ENCODE assay signal across 11 cellular contexts in genomic region chr18:58886864-58887612, GRCh38. TPM values are rescaled to one million over a fixed set of nuclear protein-coding genes. Genes with fewer than 3 reads are reported as not detected.
DNase-seq lines count a peak whose midpoint lies in the region; ATAC-seq, FAIRE-seq and TF ChIP-seq lines count a peak whose summit lies in the region.
"Had no signal": no experiment of that assay in that cellular context is flagged by ENCODE, and none has a peak within 500 bp of the region (broad histone marks: within the 10 kb centered on the region; RNA-seq: fewer than 3 reads in every experiment).

No MANE protein-coding gene starts in this region.

- peak; percentile 4 for ATAC-seq in HG03432 (IDR thresholded peaks at IDR 0.05; ENCODE audit: unreplicated experiment)
- no peak for ATAC-seq in effector memory CD8-positive, alpha-beta T cell (replicated peaks)
- ATAC-seq in GM21381 (IDR thresholded peaks at IDR 0.05; ENCODE audit: unreplicated experiment): no peak

- H2AFZ ChIP-seq in osteoblast (ENCODE audit: low read length): peak overlapping the region; percentile 53

- H3K4me3 Mint-ChIP-seq in effector memory CD8-positive, alpha-beta T cell: peak overlapping the region; percentile 23 to 55
- peak overlapping the region in 2 of 8 donors; percentile 12 to 41 for H3K4me3 Mint-ChIP-seq in CD4-positive, alpha-beta memory T cell
- H3K4me3 Mint-ChIP-seq: activated naive CD8-positive, alpha-beta T cell had no signal

- no peaks in the 10 kb centered on the region for H4K20me1 ChIP-seq in osteoblast (ENCODE audit: insufficient read depth, low read length)

- peaks cover 13 to 14% of the 10 kb centered on the region in 2 donors for H3K4me1 Mint-ChIP-seq in effector memory CD8-positive, alpha-beta T cell (ENCODE audit: low read depth in 2 of 2)
- peaks cover 9 to 16% (median 12%) of the 10 kb centered on the region in 4 donors for H3K4me1 Mint-ChIP-seq in CD4-positive, alpha-beta memory T cell

- intact Hi-C loops in CD4-positive, alpha-beta memory T cell (cut with micrococcal nuclease): no loop called here

- H3K36me3 ChIP-seq in osteoblast (ENCODE audit: insufficient read depth, low read length) (peaks cover 3% of the 10 kb centered on the region), BE2C (no peaks in the 10 kb centered on the region)
- H3K36me3 ChIP-seq in CD4-positive, alpha-beta memory T cell (ENCODE audit: insufficient read depth, low read length): no peaks in the 10 kb centered on the region

- no peaks in the 10 kb centered on the region for H3K27me3 Mint-ChIP-seq in effector memory CD8-positive, alpha-beta T cell
- peaks cover 0 to 13% of the 10 kb centered on the region in 2 donors for H3K27me3 Mint-ChIP-seq in CD4-positive, alpha-beta memory T cell

- peaks cover 3% of the 10 kb centered on the region for H3K36me3 Mint-ChIP-seq in effector memory CD8-positive, alpha-beta T cell (ENCODE audit: insufficient read depth)
- no peaks in the 10 kb centered on the region for H3K36me3 Mint-ChIP-seq in CD4-positive, alpha-beta memory T cell
- H3K36me3 Mint-ChIP-seq: activated naive CD8-positive, alpha-beta T cell had no signal

- H3K9me3 ChIP-seq in osteoblast (ENCODE audit: low read depth, low read length): no peaks in the 10 kb centered on the region
- no peaks in the 10 kb centered on the region for H3K9me3 ChIP-seq in CD4-positive, alpha-beta memory T cell (ENCODE audit: control insufficient read depth in 1 of 2, low read length in 2 of 2)
- no peaks in the 10 kb centered on the region for H3K9me3 ChIP-seq in BE2C

- H3K4me1 ChIP-seq in osteoblast (ENCODE audit: insufficient read depth, low read length): peaks cover 30% of the 10 kb centered on the region
- peaks cover 12% of the 10 kb centered on the region for H3K4me1 ChIP-seq in CD4-positive, alpha-beta memory T cell (ENCODE audit: insufficient read depth, low read length)
- H3K4me1 ChIP-seq in BE2C: no peaks in the 10 kb centered on the region

- FAIRE-seq in GM18507 (lab: Jason Lieb, UNC): peak; percentile 12
- FAIRE-seq: keratinocyte had no signal

- POLR2A ChIA-PET in CD4-positive, alpha-beta memory T cell (lab: Charles Lee; ENCODE audit: partially characterized antibody): no interaction called here

- peak overlapping the region; percentile 69 for H3K4me2 ChIP-seq in osteoblast (ENCODE audit: insufficient read depth, low read length)

- CTCF ChIA-PET in CD4-positive, alpha-beta memory T cell (lab: Charles Lee; ENCODE audit: partially characterized antibody): no interaction called here

- no peaks in the 10 kb centered on the region for H3K9me3 Mint-ChIP-seq in effector memory CD8-positive, alpha-beta T cell
- H3K9me3 Mint-ChIP-seq in CD4-positive, alpha-beta memory T cell: no peaks in the 10 kb centered on the region

- peaks cover 44% of the 10 kb centered on the region for H3K79me2 ChIP-seq in osteoblast (ENCODE audit: insufficient read depth, low read length)

- peak overlapping the region; percentile 38 to 82 for H3K27ac Mint-ChIP-seq in effector memory CD8-positive, alpha-beta T cell
- H3K27ac Mint-ChIP-seq in CD4-positive, alpha-beta memory T cell: peak overlapping the region in 2 of 7 donors; percentile 3 to 22
- H3K27ac Mint-ChIP-seq: activated naive CD8-positive, alpha-beta T cell had no signal

- TF ChIP-seq CTCF in osteoblast (IDR thresholded peaks at IDR 0.05; ENCODE audit: extremely low read depth, low read depth, low read length) (no peak), BE2C (IDR thresholded peaks at IDR 0.05; ENCODE audit: low read depth, low read length) (no peak)

- DNase-seq in GM18507 (ENCODE audit: extremely low spot score, insufficient read length, low read depth): no peak
- no peak for DNase-seq in effector memory CD8-positive, alpha-beta T cell
- no peak for DNase-seq in osteoblast (ENCODE audit: insufficient read length, low spot score, missing footprints)
- no peak for DNase-seq in CD4-positive, alpha-beta memory T cell
- no peak for DNase-seq in mesenteric fat pad (ENCODE audit: low spot score)
- no peak for DNase-seq in BE2C
- DNase-seq: SHP77 treated with DMSO at 0.1 percent for 48 hours had no signal

- peak overlapping the region; percentile 78 for H3K27ac ChIP-seq in osteoblast (ENCODE audit: low read depth, low read length)
- no peak overlapping the region for H3K27ac ChIP-seq in CD4-positive, alpha-beta memory T cell (ENCODE audit: low read depth, low read length)

- H3K27me3 ChIP-seq in osteoblast (ENCODE audit: insufficient read depth, low read length) (no peaks in the 10 kb centered on the region), BE2C (no peaks in the 10 kb centered on the region)
- H3K27me3 ChIP-seq in CD4-positive, alpha-beta memory T cell (ENCODE audit: insufficient read depth, low read length): no peaks in the 10 kb centered on the region

- peak overlapping the region; percentile 46 for H3K4me3 ChIP-seq in osteoblast (ENCODE audit: insufficient read depth, low read length)
- no peak overlapping the region for H3K4me3 ChIP-seq in CD4-positive, alpha-beta memory T cell (ENCODE audit: low read length in 2 of 2)
- H3K4me3 ChIP-seq in BE2C (ENCODE audit: low read depth, low read length): no peak overlapping the region

RNA-seq across cellular contexts. Expression of gene ZNF532, which starts 22.4 kb away (rescaled TPM):
- total RNA-seq in osteoblast: 49.6 and 51.6 TPM in 2 replicates
- 1 to 10 TPM; 7.8 to 9.2 TPM for total RNA-seq in CD4-positive, alpha-beta memory T cell
- 1 to 10 TPM in 1 of 2 donors, not detected in 1; 1.1 TPM for polyA plus RNA-seq in CD4-positive, alpha-beta memory T cell
- total RNA-seq in mesenteric fat pad: 46.6 TPM
- 64.5 TPM for polyA plus RNA-seq in BE2C (2012; ENCODE audit: insufficient read depth, insufficient read length, low read depth)
